In genomic region chr14:24310666-24311604, GRCh38 we compare ENCODE assay signal across 8 cellular contexts. TPM values are rescaled to one million over a fixed set of nuclear protein-coding genes. Genes with fewer than 3 reads are reported as not detected.
A peak's percentile ranks its signal among the peaks of the same experiment; 100 is the strongest.
DNase-seq lines count a peak whose midpoint lies in the region; ATAC-seq and TF ChIP-seq lines count a peak whose summit lies in the region.

LTB4R (plus strand) TSS chr14:24311502; CDS start chr14:24315652, 4,150 bp downstream.

- H3K9me2 ChIP-seq in SU-DHL-6 (replicated peaks; ENCODE audit: insufficient read depth, low read length): no peaks in the 10 kb centered on the region

- H3K27me3 ChIP-seq in SU-DHL-6 (ENCODE audit: low read length) (no peaks in the 10 kb centered on the region), spleen (replicated peaks in 1 of 7) (no peaks in the 10 kb centered on the region)

- DNase-seq in ACHN (peak; percentile 60), amygdala (lab: John Stamatoyannopoulos, UW) (peak in 43 of 56 donors; percentile 9 to 85 (median 63)), hypothalamus (lab: John Stamatoyannopoulos, UW) (peak in 39 of 51 donors; percentile 24 to 82 (median 69)), spleen (peak; percentile 96), NCI-H526 treated with DMSO at 0.1 percent for 48 hours (lab: John Stamatoyannopoulos, UW) (no peak)

- H3K9ac ChIP-seq in SU-DHL-6 (ENCODE audit: low read length): peak within 1 kb of the TSS; percentile 44

- intact Hi-C loops in spleen (cut with DNase I; ENCODE audit: low total_unique reads): no loop called here

- peak; percentile 59 for ATAC-seq in GM18861 (IDR thresholded peaks at IDR 0.05; ENCODE audit: unreplicated experiment)
- peak; percentile 51 for ATAC-seq in HG03097 (IDR thresholded peaks at IDR 0.05; ENCODE audit: low FRiP score, unreplicated experiment)

- peak; percentile 6 to 41 (median 12) for TF ChIP-seq POLR2A in spleen (IDR thresholded peaks at IDR 0.05)

- H3K4me3 ChIP-seq in SU-DHL-6 (ENCODE audit: insufficient read depth, low read length, poor library complexity, severe bottlenecking) (peak within 1 kb of the TSS; percentile 23), spleen (peak within 1 kb of the TSS; percentile 64 to 88 (median 76))

- H3K9me3 ChIP-seq in SU-DHL-6 (ENCODE audit: insufficient read depth, low read length) (no peaks in the 10 kb centered on the region), spleen (no peaks in the 10 kb centered on the region)

- H3F3A ChIP-seq in SU-DHL-6 (ENCODE audit: insufficient read depth): no peaks in the 10 kb centered on the region

- peak within 1 kb of the TSS; percentile 44 for H3K4me2 ChIP-seq in SU-DHL-6 (ENCODE audit: low read depth, low read length, poor library complexity, severe bottlenecking)

- no peaks in the 10 kb centered on the region for H4K20me1 ChIP-seq in SU-DHL-6 (ENCODE audit: low read depth, low read length)

- peaks cover 59 to 100% (median 91%) of the 10 kb centered on the region in 6 donors for H3K4me1 ChIP-seq in spleen

- peak within 1 kb of the TSS; percentile 51 for H3K27ac ChIP-seq in SU-DHL-6 (ENCODE audit: low read depth, low read length)
- H3K27ac ChIP-seq in spleen: peak within 1 kb of the TSS; percentile 91 to 98 (median 96)

- no peaks in the 10 kb centered on the region for H3K79me2 ChIP-seq in SU-DHL-6 (ENCODE audit: insufficient read depth, low read length)

- H2AFZ ChIP-seq in SU-DHL-6 (ENCODE audit: low read depth, low read length, severe bottlenecking): peak within 1 kb of the TSS; percentile 10

- no peaks in the 10 kb centered on the region for H3K36me3 ChIP-seq in SU-DHL-6 (ENCODE audit: low read length)
- H3K36me3 ChIP-seq in spleen: peaks cover 0 to 42% (median 20%) of the 10 kb centered on the region in 6 donors

- no peak for TF ChIP-seq CTCF in SU-DHL-6 (IDR thresholded peaks at IDR 0.05; ENCODE audit: insufficient read depth, low read length, poor library complexity, severe bottlenecking)
- TF ChIP-seq CTCF in spleen (IDR thresholded peaks at IDR 0.05 in 8 of 11, conservative IDR thresholded peaks at IDR 0.05 in 3 of 11): peak in 10 of 11 experiments; percentile 23 to 75 (median 54)

- in situ Hi-C loops in ACHN (cut with HindIII; ENCODE audit: low pct_ligation_motif_present, low pct_unique_long_range_greater_than_20kb, low sequenced_read_pairs): no loop called here

- 2 to 12% (median 4%) methylated on average over 15 to 99 of the region's 99 CpGs for WGBS in spleen, 5 donors

RNA-seq across cellular contexts. Expression of gene LTB4R, which starts in this region (rescaled TPM):
- 10 to 100 TPM; 20.9 to 50.4 (median 35.8) TPM for total RNA-seq in spleen
- polyA plus RNA-seq in spleen: 10 to 100 TPM; 13.9 to 28.6 (median 28.6) TPM
